Comparison of ENCODE assay signal across 11 cellular contexts in genomic region chr9:93523518-93524144, GRCh38.
"Had no signal": no experiment of that assay in that cellular context is flagged by ENCODE, and none has a peak within 500 bp of the region (broad histone marks: within the 10 kb centered on the region; RNA-seq: fewer than 3 reads in every experiment).

No MANE protein-coding gene starts in this region.

- H3K4me3 Mint-ChIP-seq: activated CD4-positive, alpha-beta T cell treated with anti-CD3 and anti-CD28 coated beads, Interleukin-2, amount 10 ng/mL, durations not matched to agents 24 days and 14 days; immature natural killer cell; neural crest cell; T-cell had no signal

- H3K4me3 ChIP-seq: adrenal gland had no signal

- H3K27ac ChIP-seq: adrenal gland had no signal

- H3K27me3 Mint-ChIP-seq: activated CD4-positive, alpha-beta T cell treated with anti-CD3 and anti-CD28 coated beads, Interleukin-2, amount 10 ng/mL, durations not matched to agents 24 days and 14 days; T-cell had no signal

- H3K27me3 ChIP-seq: adrenal gland had no signal

- DNase-seq: activated CD4-positive, alpha-beta T cell treated with anti-CD3 and anti-CD28 coated beads, Interleukin-2, amount 10 ng/mL, durations not matched to agents 24 days and 14 days; activated effector memory CD4-positive, alpha-beta T cell treated with Interleukin-2 at 50 U/mL for 16 hours; activated T-cell treated with anti-CD3 and anti-CD28 coated beads for 4 hours; adrenal gland; erythroblast; immature natural killer cell; left colon; stimulated activated CD4-positive, alpha-beta T cell treated with anti-CD3 and anti-CD28 coated beads, Interleukin-15, amount 100 ng/mL, for 24 hours; stimulated activated CD4-positive, alpha-beta T cell treated with anti-CD3 and anti-CD28 coated beads, Interleukin-4, amount 100 ng/mL, for 24 hours; T-cell had no signal

- H3K9me3 ChIP-seq: adrenal gland had no signal

- ATAC-seq: left colon, T-cell had no signal

- H3K9me3 Mint-ChIP-seq: activated CD4-positive, alpha-beta T cell treated with anti-CD3 and anti-CD28 coated beads, Interleukin-2, amount 10 ng/mL, durations not matched to agents 24 days and 14 days; immature natural killer cell; neural crest cell; T-cell had no signal
